26 cellular contexts compared by ENCODE assay signal in the genomic region with DNA sequence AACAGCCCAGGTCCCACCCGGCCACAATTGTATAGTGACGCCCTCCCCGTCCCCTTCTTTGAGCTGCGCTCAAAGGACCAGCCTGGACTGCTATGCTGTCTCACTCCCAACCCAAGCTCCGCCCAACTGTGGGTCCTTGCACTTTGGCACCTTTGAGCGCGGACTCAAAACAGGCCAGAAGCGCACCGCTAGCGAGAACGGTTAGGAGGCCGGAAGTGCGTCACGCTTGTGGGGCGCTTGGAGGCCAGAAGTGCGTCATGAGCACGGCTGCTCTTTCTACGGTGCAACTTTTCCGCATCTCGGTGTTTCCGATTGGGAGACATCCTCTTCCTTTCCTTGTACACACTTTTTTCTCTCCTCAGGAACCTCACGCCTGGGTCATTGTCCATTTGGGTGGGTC. TPM values are rescaled to one million over a fixed set of nuclear protein-coding genes. Genes with fewer than 3 reads are reported as not detected.
DNase-seq lines count a peak whose midpoint lies in the region; ATAC-seq and TF ChIP-seq lines count a peak whose summit lies in the region.
"Had no signal": no experiment of that assay in that cellular context is flagged by ENCODE, and none has a peak within 500 bp of the region (broad histone marks: within the 10 kb centered on the region; RNA-seq: fewer than 3 reads in every experiment).

Gene ZNF19 (minus strand): TSS at position 203 of the 400 bp plus-strand sequence. CDS start 7,210 bp downstream, outside the sequence.

- no peaks in the 10 kb centered on the region for H3K36me3 ChIP-seq in lower lobe of right lung
- no peaks in the 10 kb centered on the region for H3K36me3 ChIP-seq in transverse colon

- H3K4ac ChIP-seq in H9 (ENCODE audit: low read depth, low read length), result no peak within 1 kb of the TSS

- no peaks in the 10 kb centered on the region for H3K79me2 ChIP-seq in H9 (ENCODE audit: insufficient read depth, low read length)

- no CpG with 5 or more reads among the region's 22 CpGs for whole genome bisulfite sequencing in H9 (ENCODE audit: extremely low coverage, insufficient read length, low lambda C conversion rate)
- WGBS in transverse colon (ENCODE audit: low coverage in 1 of 2), 2 donors, result 90% methylated on average over 22 of the region's 22 CpGs; no CpG with 5 or more reads in 1 of the 2 donors
- WGBS in right cardiac atrium, result 86% methylated on average over 22 of the region's 22 CpGs

- H3K9me3 ChIP-seq in H9 (ENCODE audit: control insufficient read depth, low read depth, low read length) (no peaks in the 10 kb centered on the region), lower lobe of right lung (no peaks in the 10 kb centered on the region), transverse colon (no peaks in the 10 kb centered on the region), right cardiac atrium (ENCODE audit: control insufficient read depth, low read length) (no peaks in the 10 kb centered on the region)
- H3K9me3 ChIP-seq: SJSA1 had no signal

- H2BK12ac ChIP-seq in H9 (ENCODE audit: insufficient read length, low read depth, low read length), result no peak within 1 kb of the TSS

- no peak within 1 kb of the TSS for H3K4me3 Mint-ChIP-seq in H9
- H3K4me3 Mint-ChIP-seq: CD4-positive, alpha-beta memory T cell had no signal

- H2AFZ ChIP-seq in H9 (ENCODE audit: low read length), result no peak within 1 kb of the TSS
- H2AFZ ChIP-seq: PC-9 had no signal

- TF ChIP-seq EP300 in transverse colon (IDR thresholded peaks at IDR 0.05; ENCODE audit: low read depth), result no peak

- no peak within 1 kb of the TSS for H3K23ac ChIP-seq in H9 (ENCODE audit: insufficient read length, low read depth, low read length)

- TF ChIP-seq CTCF in H9 (conservative IDR thresholded peaks at IDR 0.05) (no peak), lower lobe of right lung (IDR thresholded peaks at IDR 0.05) (no peak), transverse colon (IDR thresholded peaks at IDR 0.05) (no peak)

- H3K27ac ChIP-seq in H9 (ENCODE audit: insufficient read length, low read depth, low read length), result no peak within 1 kb of the TSS
- no peak within 1 kb of the TSS for H3K27ac ChIP-seq in lower lobe of right lung
- no peak within 1 kb of the TSS for H3K27ac ChIP-seq in transverse colon
- H3K27ac ChIP-seq in right cardiac atrium (ENCODE audit: low read length), result no peak within 1 kb of the TSS
- H3K27ac ChIP-seq: HL-60, PC-9, SJSA1 had no signal

- in situ Hi-C loops in transverse colon (cut with MboI; ENCODE audit: low pct_ligation_motif_present in 1 of 4, low pct_unique_long_range_greater_than_20kb in 1 of 4, low sequenced_read_pairs in 3 of 4), result no loop called here

- H4K5ac ChIP-seq in H9 (ENCODE audit: insufficient read length, low read depth, low read length), result no peak within 1 kb of the TSS

- no peaks in the 10 kb centered on the region for H4K20me1 ChIP-seq in H9 (ENCODE audit: control insufficient read depth, insufficient read depth, insufficient read length)

- no peak within 1 kb of the TSS for H3K14ac ChIP-seq in H9 (ENCODE audit: insufficient read depth, low read length)

- H3K27ac Mint-ChIP-seq in H9, result no peak within 1 kb of the TSS
- H3K27ac Mint-ChIP-seq: CD4-positive, alpha-beta memory T cell had no signal

- no peak within 1 kb of the TSS for H4K8ac ChIP-seq in H9 (replicated peaks; ENCODE audit: insufficient read length, low read depth, low read length)

- H3K4me1 ChIP-seq in H9 (ENCODE audit: insufficient read depth, low read length), result no peaks in the 10 kb centered on the region
- peaks cover 5% of the 10 kb centered on the region for H3K4me1 ChIP-seq in lower lobe of right lung
- peaks cover 0 to 4% (median 3%) of the 10 kb centered on the region in 4 donors for H3K4me1 ChIP-seq in transverse colon
- no peaks in the 10 kb centered on the region for H3K4me1 ChIP-seq in right cardiac atrium (ENCODE audit: control insufficient read depth, insufficient read depth, low read length)

- H3K79me1 ChIP-seq in H9 (ENCODE audit: insufficient read depth, low read depth, low read length, poor library complexity, severe bottlenecking), result no peaks in the 10 kb centered on the region

- intact Hi-C loops in lower lobe of right lung (cut with DNase I) (no loop called here), transverse colon (cut with DNase I; ENCODE audit: low total_unique reads) (no loop called here), right cardiac atrium (cut with DNase I) (loop anchor here in 1 of 4 donors (5.0 kb wide), 1 partner anchor 37 kb away; no protein-coding TSS in a partner anchor)

- no peak within 1 kb of the TSS for H2BK20ac ChIP-seq in H9 (ENCODE audit: low read depth, low read length, poor library complexity, severe bottlenecking)

- H3K56ac ChIP-seq in H9 (ENCODE audit: insufficient read length, low read depth, low read length), result no peak within 1 kb of the TSS

- no peak within 1 kb of the TSS for H2BK5ac ChIP-seq in H9 (ENCODE audit: insufficient read length, low read length)

- H2BK120ac ChIP-seq in H9 (ENCODE audit: low read depth, low read length, poor library complexity, severe bottlenecking), result no peak within 1 kb of the TSS

- peaks cover 19% of the 10 kb centered on the region for H3K27me3 Mint-ChIP-seq in H9 (ENCODE audit: low read depth)

- no peaks in the 10 kb centered on the region for H3K23me2 ChIP-seq in H9 (ENCODE audit: insufficient read length, low read depth, low read length, poor library complexity, severe bottlenecking)

- no peak within 1 kb of the TSS for H2AK5ac ChIP-seq in H9 (ENCODE audit: insufficient read length, low read length)

- TF ChIP-seq POLR2A in transverse colon (IDR thresholded peaks at IDR 0.05), result no peak

- 0 out of 4 replicates have a peak, but pooled peaks cover 3 to 4% of the 10 kb centered on the region in 2 experiments for H3K4me1 Mint-ChIP-seq in H9

- H3K9ac ChIP-seq in H9 (ENCODE audit: extremely low read depth, insufficient read length, low read length), result no peak within 1 kb of the TSS

- no peaks in the 10 kb centered on the region for H3K36me3 Mint-ChIP-seq in H9 (ENCODE audit: insufficient read depth in 1 of 3, low read depth in 3 of 3)

- H3K18ac ChIP-seq in H9 (ENCODE audit: insufficient read length, low read depth, low read length), result no peak within 1 kb of the TSS

- no peak within 1 kb of the TSS for H4K91ac ChIP-seq in H9 (ENCODE audit: insufficient read length, low read depth, low read length)

- H3K4me2 ChIP-seq in H9 (ENCODE audit: insufficient read depth, insufficient read length, low read length), result no peak within 1 kb of the TSS
- H3K4me2 ChIP-seq: PC-9 had no signal

- DNase-seq in H9, result peak; percentile 28
- peak; percentile 72 for DNase-seq in UCSD-AML1 (lab: John Stamatoyannopoulos, UW; ENCODE audit: unreplicated experiment)
- DNase-seq in lower lobe of right lung, result no peak
- DNase-seq in transverse colon, result no peak
- DNase-seq in right cardiac atrium, result no peak
- DNase-seq in OCI-M2 (lab: John Stamatoyannopoulos, UW; ENCODE audit: unreplicated experiment), result no peak
- DNase-seq in effector CD4-positive, alpha-beta T cell, result no peak
- DNase-seq: C1 segment of cervical spinal cord; CD4-positive, alpha-beta memory T cell; COR-L47; DMS79; EL; Kasumi-1; NCI-H1092 treated with DMSO at 0.1 percent for 48 hours; NCI-H1436; NCI-H187; NCI-H2171 treated with DMSO at 0.1 percent for 48 hours; NCI-H524; NCI-H748 treated with DMSO at 0.1 percent for 48 hours; PC-9; Right ventricle myocardium superior; RPMI8226 had no signal

- no peak for ATAC-seq in lower lobe of right lung
- ATAC-seq in HG03139 (IDR thresholded peaks at IDR 0.05; ENCODE audit: unreplicated experiment), result no peak
- ATAC-seq in right cardiac atrium, result no peak
- ATAC-seq: GM12878 had no signal

- H3K27me3 ChIP-seq in H9 (ENCODE audit: insufficient read depth, low read length) (no peaks in the 10 kb centered on the region), lower lobe of right lung (ENCODE audit: low read depth) (no peaks in the 10 kb centered on the region), transverse colon (no peaks in the 10 kb centered on the region), right cardiac atrium (ENCODE audit: control insufficient read depth, insufficient read depth) (no peaks in the 10 kb centered on the region)
- H3K27me3 ChIP-seq: SJSA1 had no signal

- H3K4me3 ChIP-seq in lower lobe of right lung (no peak within 1 kb of the TSS), transverse colon (no peak within 1 kb of the TSS), right cardiac atrium (ENCODE audit: low read length) (no peak within 1 kb of the TSS)
- H3K4me3 ChIP-seq: GM12878, PC-9, SJSA1 had no signal

- no peak within 1 kb of the TSS for H2BK15ac ChIP-seq in H9 (ENCODE audit: low read depth, low read length)

- no peaks in the 10 kb centered on the region for H3K9me3 Mint-ChIP-seq in H9
- H3K9me3 Mint-ChIP-seq: CD4-positive, alpha-beta memory T cell had no signal

- H3T11ph ChIP-seq in H9 (ENCODE audit: low read length), result no peak within 1 kb of the TSS

RNA-seq across cellular contexts. Expression of gene ZNF19, which starts in this region (rescaled TPM):
- total RNA-seq in H9 (2021) (4.2 and 4.7 TPM in 2 replicates), lower lobe of right lung (18.3 TPM), transverse colon (10 to 100 TPM; 11.6 to 39.8 (median 22.5) TPM), right cardiac atrium (1 to 10 TPM; 2.3 to 4.0 (median 3.2) TPM)
- 1.7 TPM for polyA plus RNA-seq in right cardiac atrium

Comparison
In these comparisons a context has a peak if more than half of its experiments do, and no peak if none do; other contexts are left out.
1. DNase-seq: peak in H9 (single experiment) and UCSD-AML1 (single experiment); none in lower lobe of right lung (single experiment), transverse colon (single experiment), right cardiac atrium (0 of 3), OCI-M2 (single experiment) and effector CD4-positive, alpha-beta T cell (single experiment).